8 cellular contexts compared by ENCODE assay signal in genomic region chr12:47079365-47079893, GRCh38. TPM values are rescaled to one million over a fixed set of nuclear protein-coding genes. Genes with fewer than 3 reads are reported as not detected.
DNase-seq lines count a peak whose midpoint lies in the region; ATAC-seq and TF ChIP-seq lines count a peak whose summit lies in the region.

Gene PCED1B (plus strand): TSS chr12:47079621. CDS start chr12:47235064, 155,443 bp downstream.

- TF ChIP-seq CTCF in GM13977 (IDR thresholded peaks at IDR 0.05; ENCODE audit: extremely low read depth, insufficient read depth, missing control alignments) = peak; percentile 45
- no peak for TF ChIP-seq CTCF in activated CD8-positive, alpha-beta T cell treated with anti-CD3 and anti-CD28 coated beads for 36 hours (IDR thresholded peaks at IDR 0.05)

- no peaks in the 10 kb centered on the region for H3K36me3 ChIP-seq in endocrine pancreas (ENCODE audit: control insufficient read depth, insufficient read depth, low read length)

- H3K27me3 ChIP-seq in endocrine pancreas (ENCODE audit: control insufficient read depth, insufficient read depth, low read length) = peaks cover 13% of the 10 kb centered on the region

- peak within 1 kb of the TSS; percentile 92 for H3K4me3 Mint-ChIP-seq in activated CD8-positive, alpha-beta T cell treated with anti-CD3 and anti-CD28 coated beads for 36 hours

- H3K27me3 Mint-ChIP-seq in activated CD8-positive, alpha-beta T cell treated with anti-CD3 and anti-CD28 coated beads for 36 hours = no peaks in the 10 kb centered on the region

- H3K9me3 ChIP-seq in endocrine pancreas (ENCODE audit: control insufficient read depth, low read length) = no peaks in the 10 kb centered on the region

- peak; percentile 75 for ATAC-seq in HG02852 (IDR thresholded peaks at IDR 0.05; ENCODE audit: unreplicated experiment)
- ATAC-seq in activated CD8-positive, alpha-beta T cell treated with anti-CD3 and anti-CD28 coated beads for 36 hours = peak; percentile 57

- no peaks in the 10 kb centered on the region for H3K9me3 Mint-ChIP-seq in activated CD8-positive, alpha-beta T cell treated with anti-CD3 and anti-CD28 coated beads for 36 hours

- DNase-seq in GM13977 (ENCODE audit: low spot score) (peak; percentile 53), NCI-H526 treated with DMSO at 0.1 percent for 48 hours (lab: John Stamatoyannopoulos, UW) (peak; percentile 17), midbrain (lab: John Stamatoyannopoulos, UW) (peak; percentile 55), HPDE6-E6E7 (ENCODE audit: extremely low spot score) (no peak)
- DNase-seq in activated CD8-positive, alpha-beta T cell treated with anti-CD3 and anti-CD28 coated beads for 36 hours = peak; percentile 82
- peak; percentile 35 to 46 for DNase-seq in stimulated activated CD8-positive, alpha-beta memory T cell treated with anti-CD3 and anti-CD28 coated beads, Interleukin-4, amount 100 ng/mL, for 1 hour (ENCODE audit: low read depth in 2 of 2, low spot score in 1 of 2)

- CTCF ChIA-PET in activated CD8-positive, alpha-beta T cell treated with anti-CD3 and anti-CD28 coated beads for 36 hours (lab: Charles Lee) = interaction anchor here (0.9 to 3.7 kb wide), 16 partner anchors 9 to 318 kb away, joined by 3 to 20 read pairs (median 4); no protein-coding TSS in a partner anchor

- intact Hi-C loops in activated CD8-positive, alpha-beta T cell treated with anti-CD3 and anti-CD28 coated beads for 36 hours (cut with micrococcal nuclease) = no loop called here

- in situ Hi-C loops in GM13977 (cut with MboI; ENCODE audit: low pct_unique_long_range_greater_than_20kb, low sequenced_read_pairs, unreplicated experiment) = no loop called here

- H3K9ac ChIP-seq in endocrine pancreas (ENCODE audit: control insufficient read depth, insufficient read depth, low read length) = peak within 1 kb of the TSS; percentile 58

- POLR2A ChIA-PET in activated CD8-positive, alpha-beta T cell treated with anti-CD3 and anti-CD28 coated beads for 36 hours (lab: Charles Lee) = interaction anchor here (0.7 to 10.4 kb wide), 14 partner anchors 9 to 318 kb away, joined by 3 to 170 read pairs (median 4); no protein-coding TSS in a partner anchor

- H3K36me3 Mint-ChIP-seq in activated CD8-positive, alpha-beta T cell treated with anti-CD3 and anti-CD28 coated beads for 36 hours (ENCODE audit: low read depth) = peaks cover 37% of the 10 kb centered on the region

- H3K4me1 Mint-ChIP-seq in activated CD8-positive, alpha-beta T cell treated with anti-CD3 and anti-CD28 coated beads for 36 hours (ENCODE audit: low read depth) = peaks cover 71% of the 10 kb centered on the region

- H3K4me3 ChIP-seq in endocrine pancreas (ENCODE audit: control insufficient read depth, insufficient read depth, low read length) = peak within 1 kb of the TSS; percentile 70

- peak within 1 kb of the TSS; percentile 97 for H3K27ac Mint-ChIP-seq in activated CD8-positive, alpha-beta T cell treated with anti-CD3 and anti-CD28 coated beads for 36 hours

- no peaks in the 10 kb centered on the region for H3K4me1 ChIP-seq in endocrine pancreas (ENCODE audit: control insufficient read depth, insufficient read depth, low read length)

RNA-seq across cellular contexts. Expression of gene PCED1B, which starts in this region (rescaled TPM):
- 100 to 1,000 TPM; 117 to 119 TPM for total RNA-seq in activated CD8-positive, alpha-beta T cell treated with anti-CD3 and anti-CD28 coated beads for 36 hours
